Comparison of ENCODE assay signal across 7 cellular contexts in genomic region chr4:163344147-163345050, GRCh38. TPM values are rescaled to one million over a fixed set of nuclear protein-coding genes. Genes with fewer than 3 reads are reported as not detected.
DNase-seq lines count a peak whose midpoint lies in the region; ATAC-seq and TF ChIP-seq lines count a peak whose summit lies in the region.

No MANE protein-coding gene starts in this region.

- no peaks in the 10 kb centered on the region for H3K79me2 ChIP-seq in mesendoderm (ENCODE audit: control insufficient read depth, insufficient read depth, low read length)

- no peak overlapping the region for H3K23ac ChIP-seq in mesendoderm (ENCODE audit: low read length)

- H2AK5ac ChIP-seq in mesendoderm (ENCODE audit: low read length), result no peak overlapping the region

- ATAC-seq in HG02852 (IDR thresholded peaks at IDR 0.05; ENCODE audit: unreplicated experiment) (no peak), GM21786 (IDR thresholded peaks at IDR 0.05; ENCODE audit: unreplicated experiment) (no peak)

- no peak overlapping the region for H2BK15ac ChIP-seq in mesendoderm (replicated peaks; ENCODE audit: low read depth)

- peak overlapping the region; percentile 88 for H3K4me2 ChIP-seq in mesendoderm (ENCODE audit: low read length)

- H3K18ac ChIP-seq in mesendoderm (ENCODE audit: low read length), result peak overlapping the region; percentile 69

- no peak overlapping the region for H2BK5ac ChIP-seq in mesendoderm (ENCODE audit: low read length)

- H3K9ac ChIP-seq in mesendoderm (ENCODE audit: low read length), result peak overlapping the region; percentile 54

- H3K36me3 ChIP-seq in mesendoderm (ENCODE audit: control insufficient read depth, insufficient read depth, low read length) (no peaks in the 10 kb centered on the region), thyroid gland (no peaks in the 10 kb centered on the region)

- H3K79me1 ChIP-seq in mesendoderm (ENCODE audit: low read length), result no peaks in the 10 kb centered on the region

- no peak for TF ChIP-seq POLR2A in thyroid gland (IDR thresholded peaks at IDR 0.05)

- H4K5ac ChIP-seq in mesendoderm (ENCODE audit: low read length), result no peak overlapping the region

- H3K4me1 ChIP-seq in mesendoderm (ENCODE audit: control insufficient read depth, low read depth, low read length) (no peaks in the 10 kb centered on the region), thyroid gland (peaks cover 0 to 13% of the 10 kb centered on the region in 2 donors)

- peak overlapping the region; percentile 83 for H3K56ac ChIP-seq in mesendoderm (ENCODE audit: low read length)

- DNase-seq in RPMI8226 (peak; percentile 3), epithelial cell of proximal tubule (ENCODE audit: low read depth) (no peak), mesendoderm (peak; percentile 34), thyroid gland (no peak), SKM-1 treated with dmso at 0.1 percent for 144 hours (lab: John Stamatoyannopoulos, UW; ENCODE audit: unreplicated experiment) (no peak)

- no peak overlapping the region for H4K8ac ChIP-seq in mesendoderm (ENCODE audit: low read depth, low read length)

- intact Hi-C loops in thyroid gland (cut with DNase I), result no loop called here

- H3K27me3 ChIP-seq in mesendoderm (ENCODE audit: insufficient read depth, low read length, poor library complexity) (peaks cover 5% of the 10 kb centered on the region), thyroid gland (peaks cover 6% of the 10 kb centered on the region)

- no peak overlapping the region for H2BK120ac ChIP-seq in mesendoderm (ENCODE audit: low read depth, low read length)

- WGBS in mesendoderm (ENCODE audit: extremely low coverage, insufficient coverage, low lambda C conversion rate), result no CpG with 5 or more reads among the region's 50 CpGs
- whole genome bisulfite sequencing in thyroid gland, 2 donors, result 2 to 3% methylated on average over 38 to 42 of the region's 50 CpGs

- peak overlapping the region; percentile 75 for H3K4me3 ChIP-seq in epithelial cell of proximal tubule (ENCODE audit: low read depth, low read length)
- peak overlapping the region; percentile 61 for H3K4me3 ChIP-seq in mesendoderm (ENCODE audit: low read length)
- H3K4me3 ChIP-seq in thyroid gland (replicated peaks in 1 of 3), result peak overlapping the region in 2 of 3 donors; percentile 28 to 31

- TF ChIP-seq CTCF in epithelial cell of proximal tubule (conservative IDR thresholded peaks at IDR 0.05; ENCODE audit: low read depth, low read length), result no peak
- no peak for TF ChIP-seq CTCF in thyroid gland (IDR thresholded peaks at IDR 0.05)

- H3K27ac ChIP-seq in mesendoderm (ENCODE audit: low read depth, low read length) (no peak overlapping the region), thyroid gland (peak overlapping the region; percentile 39 to 52 (median 51))

- no peak overlapping the region for H3K4ac ChIP-seq in mesendoderm (ENCODE audit: low read depth, low read length)

- no peaks in the 10 kb centered on the region for H3K9me3 ChIP-seq in thyroid gland

RNA-seq across cellular contexts. Expression of gene NPY5R, which starts 0.7 kb away (rescaled TPM):
- total RNA-seq in epithelial cell of proximal tubule (0.12 and 0.14 TPM in 2 replicates), thyroid gland (under 1 TPM in 3 of 4 donors, not detected in 1; 0.22 to 0.67 (median 0.54) TPM)
- 0.39 TPM for polyA plus RNA-seq in mesendoderm (2013, experiment 1 of 2)
- 0.42 TPM for polyA plus RNA-seq in mesendoderm (2013, experiment 2 of 2)

RNA-seq across cellular contexts. Expression of gene NPY1R, which starts 12.0 kb away (rescaled TPM):
- total RNA-seq in epithelial cell of proximal tubule (0.40 and 3.3 TPM in 2 replicates), thyroid gland (10 to 100 TPM in 2 of 4 donors, 1 to 10 TPM in 2; 5.7 to 16.7 (median 9.0) TPM)
- polyA plus RNA-seq in mesendoderm (2013, experiment 1 of 2), result 2.3 TPM
- 2.5 TPM for polyA plus RNA-seq in mesendoderm (2013, experiment 2 of 2)

Comparison
In these comparisons a context has a peak if more than half of its experiments do, and no peak if none do; other contexts are left out.
1. DNase-seq: peak in RPMI8226 (single experiment) and mesendoderm (single experiment); none in epithelial cell of proximal tubule (single experiment), thyroid gland (0 of 2) and SKM-1 treated with dmso at 0.1 percent for 144 hours (single experiment).
2. Peak in every context shown above with its lines, with median percentiles within 50 percentile points of each other: H3K4me3 ChIP-seq.